8 cellular contexts compared by ENCODE assay signal in the genomic region with DNA sequence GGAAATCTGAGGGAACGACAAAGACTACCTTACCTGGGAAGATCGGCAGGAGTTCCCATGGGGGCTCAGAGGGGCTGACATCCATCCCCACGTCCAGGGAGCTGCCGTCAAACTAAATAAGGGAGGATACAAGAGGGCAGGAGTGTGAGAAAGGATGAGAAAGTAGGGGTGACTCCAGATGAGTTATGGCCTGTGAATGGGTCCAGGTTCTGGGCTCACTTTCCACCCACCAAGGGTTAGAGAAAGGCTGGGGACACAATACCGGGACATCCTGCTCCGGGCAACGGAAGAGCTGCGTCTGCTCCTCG. TPM values are rescaled to one million over a fixed set of nuclear protein-coding genes. Genes with fewer than 3 reads are reported as not detected.
DNase-seq lines count a peak whose midpoint lies in the region; ATAC-seq, FAIRE-seq and TF ChIP-seq lines count a peak whose summit lies in the region.

No MANE protein-coding gene starts in this region.

- TF ChIP-seq CTCF in H9 (conservative IDR thresholded peaks at IDR 0.05) (no peak), activated B cell treated with CpG ODN at 0.5 μM for 24 hours (IDR thresholded peaks at IDR 0.05) (no peak)

- no peak for DNase-seq in H9
- DNase-seq in activated B cell treated with CpG ODN at 0.5 μM for 24 hours = no peak
- no peak for DNase-seq in right cardiac atrium
- DNase-seq in HTR-8/SVneo (ENCODE audit: insufficient read length, low spot score) = no peak
- DNase-seq in activated gamma-delta T cell treated with Interleukin-2 at 50 U/mL for 16 hours = no peak

- no peak overlapping the region for H2AFZ ChIP-seq in H9 (ENCODE audit: low read length)

- H3K4me2 ChIP-seq in H9 (ENCODE audit: insufficient read depth, insufficient read length, low read length) = peak overlapping the region; percentile 93

- no peak overlapping the region for H2BK5ac ChIP-seq in H9 (ENCODE audit: insufficient read length, low read length)

- H2BK15ac ChIP-seq in H9 (ENCODE audit: low read depth, low read length) = no peak overlapping the region

- H3K27me3 Mint-ChIP-seq in H9 (ENCODE audit: low read depth) (no peaks in the 10 kb centered on the region; the same call in 1 of the 2 replicates), activated B cell treated with CpG ODN at 0.5 μM for 24 hours (no peaks in the 10 kb centered on the region)

- H3K9me3 ChIP-seq in H9 (ENCODE audit: control insufficient read depth, low read depth, low read length) = no peaks in the 10 kb centered on the region
- no peaks in the 10 kb centered on the region for H3K9me3 ChIP-seq in right cardiac atrium (ENCODE audit: control insufficient read depth, low read length)
- H3K9me3 ChIP-seq in skeletal muscle tissue (ENCODE audit: control insufficient read depth in 3 of 3, low read length in 3 of 3) = no peaks in the 10 kb centered on the region

- H3K36me3 ChIP-seq in skeletal muscle tissue (ENCODE audit: control insufficient read depth in 3 of 3, insufficient read depth in 3 of 3, low read length in 3 of 3) = peaks cover 24 to 28% (median 27%) of the 10 kb centered on the region in 3 donors

- H3K9ac ChIP-seq in H9 (ENCODE audit: extremely low read depth, insufficient read length, low read length) (peak overlapping the region; percentile 90), skeletal muscle tissue (ENCODE audit: low read depth in 1 of 3, low read length in 3 of 3) (peak overlapping the region; percentile 90 to 97 (median 97))

- H4K91ac ChIP-seq in H9 (ENCODE audit: insufficient read length, low read depth, low read length) = no peak overlapping the region

- H2AK5ac ChIP-seq in H9 (ENCODE audit: insufficient read length, low read length) = no peak overlapping the region

- H3K4me1 Mint-ChIP-seq in H9 (peaks cover 22 to 35% of the 10 kb centered on the region in 2 experiments), activated B cell treated with CpG ODN at 0.5 μM for 24 hours (peaks cover 53% of the 10 kb centered on the region)

- H2BK120ac ChIP-seq in H9 (ENCODE audit: low read depth, low read length, poor library complexity, severe bottlenecking) = no peak overlapping the region

- no peak overlapping the region for H3T11ph ChIP-seq in H9 (ENCODE audit: low read length)

- no CpG with 5 or more reads among the region's 9 CpGs for WGBS in H9 (ENCODE audit: extremely low coverage, insufficient read length, low lambda C conversion rate)
- WGBS in right cardiac atrium = 5% methylated on average over 9 of the region's 9 CpGs

- no peak for FAIRE-seq in HTR-8/SVneo (lab: Jason Lieb, UNC)

- POLR2A ChIA-PET in activated B cell treated with CpG ODN at 0.5 μM for 24 hours (lab: Charles Lee) = interaction anchor here (0.7 to 4.3 kb wide), 10 partner anchors 8 to 726 kb away, joined by 3 to 59 read pairs (median 4); partner anchors contain the start of genes AGPAT1, GPSM3, PBX2 and PSMB9

- no peak overlapping the region for H2BK20ac ChIP-seq in H9 (ENCODE audit: low read depth, low read length, poor library complexity, severe bottlenecking)

- no peak overlapping the region for H3K27ac ChIP-seq in H9 (ENCODE audit: insufficient read length, low read depth, low read length)
- peak overlapping the region; percentile 97 for H3K27ac ChIP-seq in right cardiac atrium (ENCODE audit: low read length)
- H3K27ac ChIP-seq in skeletal muscle tissue (ENCODE audit: low read depth, low read length) = peak overlapping the region; percentile 89

- no peak overlapping the region for H3K18ac ChIP-seq in H9 (ENCODE audit: insufficient read length, low read depth, low read length)

- peaks cover 3% of the 10 kb centered on the region for H3K23me2 ChIP-seq in H9 (ENCODE audit: insufficient read length, low read depth, low read length, poor library complexity, severe bottlenecking)

- H4K8ac ChIP-seq in H9 (replicated peaks; ENCODE audit: insufficient read length, low read depth, low read length) = no peak overlapping the region

- no peak overlapping the region for H3K4ac ChIP-seq in H9 (ENCODE audit: low read depth, low read length)

- peak overlapping the region; percentile 99 to 100 (median 100) for H3K27ac Mint-ChIP-seq in H9
- peak overlapping the region; percentile 95 for H3K27ac Mint-ChIP-seq in activated B cell treated with CpG ODN at 0.5 μM for 24 hours

- H3K36me3 Mint-ChIP-seq in H9 (ENCODE audit: insufficient read depth in 1 of 3, low read depth in 3 of 3) = peaks cover 11 to 35% (median 28%) of the 10 kb centered on the region in 3 experiments; a peak in 6 of 7 replicates
- peaks cover 52% of the 10 kb centered on the region for H3K36me3 Mint-ChIP-seq in activated B cell treated with CpG ODN at 0.5 μM for 24 hours (ENCODE audit: low read depth)

- no peak overlapping the region for H2BK12ac ChIP-seq in H9 (ENCODE audit: insufficient read length, low read depth, low read length)

- no peaks in the 10 kb centered on the region for H4K20me1 ChIP-seq in H9 (ENCODE audit: control insufficient read depth, insufficient read depth, insufficient read length)

- H3K79me1 ChIP-seq in H9 (ENCODE audit: insufficient read depth, low read depth, low read length, poor library complexity, severe bottlenecking) = no peaks in the 10 kb centered on the region

- H4K5ac ChIP-seq in H9 (ENCODE audit: insufficient read length, low read depth, low read length) = no peak overlapping the region

- H3K27me3 ChIP-seq in H9 (ENCODE audit: insufficient read depth, low read length) (no peaks in the 10 kb centered on the region), right cardiac atrium (ENCODE audit: control insufficient read depth, insufficient read depth) (no peaks in the 10 kb centered on the region), skeletal muscle tissue (ENCODE audit: control insufficient read depth in 3 of 3, insufficient read depth in 3 of 3, low read length in 3 of 3) (no peaks in the 10 kb centered on the region)

- ATAC-seq in activated B cell treated with CpG ODN at 0.5 μM for 24 hours (ENCODE audit: low read depth) = no peak
- ATAC-seq in right cardiac atrium = no peak
- ATAC-seq in GM18502 (IDR thresholded peaks at IDR 0.05; ENCODE audit: poor library complexity, unreplicated experiment) = no peak
- no peak for ATAC-seq in HG03097 (IDR thresholded peaks at IDR 0.05; ENCODE audit: low FRiP score, unreplicated experiment)

- no peaks in the 10 kb centered on the region for H3K9me3 Mint-ChIP-seq in H9
- H3K9me3 Mint-ChIP-seq in activated B cell treated with CpG ODN at 0.5 μM for 24 hours = no peaks in the 10 kb centered on the region

- CTCF ChIA-PET in activated B cell treated with CpG ODN at 0.5 μM for 24 hours (lab: Charles Lee) = interaction anchor here (4.3 kb wide), 1 partner anchor 9 kb away, joined by 28 read pairs; no protein-coding TSS in a partner anchor

- no peaks in the 10 kb centered on the region for H3K4me1 ChIP-seq in H9 (ENCODE audit: insufficient read depth, low read length)
- H3K4me1 ChIP-seq in right cardiac atrium (ENCODE audit: control insufficient read depth, insufficient read depth, low read length) = peaks cover 21% of the 10 kb centered on the region
- H3K4me1 ChIP-seq in skeletal muscle tissue (ENCODE audit: control insufficient read depth in 3 of 3, insufficient read depth in 3 of 3, low read length in 3 of 3) = peaks cover 24 to 31% (median 28%) of the 10 kb centered on the region in 3 donors

- intact Hi-C loops in activated B cell treated with CpG ODN at 0.5 μM for 24 hours (cut with micrococcal nuclease) = loop anchor here (5.0 kb wide), 2 partner anchors 460 to 1285 kb away; partner anchors contain the start of genes CSNK2B, LY6G5B and PHF1
- intact Hi-C loops in right cardiac atrium (cut with DNase I) = loop anchor here in 2 of 4 donors (5.0 to 10.0 kb wide), 2 partner anchors 47 to 70 kb away; partner anchors contain the start of genes AGPAT1 (in 1 of the 2) and RNF5 (in 1 of the 2)

- peak overlapping the region; percentile 22 for H3K14ac ChIP-seq in H9 (ENCODE audit: insufficient read depth, low read length)

- no peaks in the 10 kb centered on the region for H3K79me2 ChIP-seq in H9 (ENCODE audit: insufficient read depth, low read length)

- H3K4me3 Mint-ChIP-seq in H9 = peak overlapping the region; percentile 99
- peak overlapping the region; percentile 99 for H3K4me3 Mint-ChIP-seq in activated B cell treated with CpG ODN at 0.5 μM for 24 hours

- H3K56ac ChIP-seq in H9 (ENCODE audit: insufficient read length, low read depth, low read length) = no peak overlapping the region

- H3K23ac ChIP-seq in H9 (ENCODE audit: insufficient read length, low read depth, low read length) = no peak overlapping the region

- H3K4me3 ChIP-seq in right cardiac atrium (ENCODE audit: low read length) (peak overlapping the region; percentile 98), skeletal muscle tissue (ENCODE audit: low read length in 3 of 3) (peak overlapping the region; percentile 97 to 100 (median 99))

RNA-seq across cellular contexts. Expression of gene ATF6B, which starts 0.7 kb away (rescaled TPM):
- total RNA-seq in H9 (2021) (44.0 and 45.3 TPM in 2 replicates), activated B cell treated with CpG ODN at 0.5 μM for 24 hours (144 and 148 TPM in 2 replicates), right cardiac atrium (10 to 100 TPM; 35.2 to 44.9 (median 38.5) TPM), skeletal muscle tissue (14.1 TPM)
- polyA plus RNA-seq in right cardiac atrium = 29.2 TPM

RNA-seq across cellular contexts. Expression of gene FKBPL, which starts 2.7 kb away (rescaled TPM):
- 10.9 and 11.1 TPM in 2 replicates for total RNA-seq in H9 (2021)
- 4.1 and 4.4 TPM in 2 replicates for total RNA-seq in activated B cell treated with CpG ODN at 0.5 μM for 24 hours
- total RNA-seq in right cardiac atrium = 1 to 10 TPM; 2.9 to 3.6 (median 3.1) TPM
- 3.5 TPM for polyA plus RNA-seq in right cardiac atrium
- total RNA-seq in skeletal muscle tissue = 5.7 TPM

RNA-seq across cellular contexts. Expression of gene TNXB, which starts 18.2 kb away (rescaled TPM):
- total RNA-seq in H9 (2021) (5.0 and 5.2 TPM in 2 replicates), activated B cell treated with CpG ODN at 0.5 μM for 24 hours (5.9 and 12.4 TPM in 2 replicates), right cardiac atrium (100 to 1,000 TPM in 3 of 4 donors, 10 to 100 TPM in 1; 77.9 to 182 (median 115) TPM), skeletal muscle tissue (130 TPM)
- 99.0 TPM for polyA plus RNA-seq in right cardiac atrium

RNA-seq across cellular contexts. Expression of gene PRRT1, which starts 24.4 kb away (rescaled TPM):
- total RNA-seq in H9 (2021) = 1.8 and 1.9 TPM in 2 replicates
- total RNA-seq in activated B cell treated with CpG ODN at 0.5 μM for 24 hours = not detected in 2 replicates
- 1 to 10 TPM; 1.5 to 3.3 (median 1.8) TPM for total RNA-seq in right cardiac atrium
- polyA plus RNA-seq in right cardiac atrium = 2.6 TPM
- total RNA-seq in skeletal muscle tissue = not detected

RNA-seq across cellular contexts. Expression of gene PPT2, which starts 26.6 kb away (rescaled TPM):
- total RNA-seq in H9 (2021) (43.1 and 46.3 TPM in 2 replicates), activated B cell treated with CpG ODN at 0.5 μM for 24 hours (1.8 and 3.0 TPM in 2 replicates), right cardiac atrium (10 to 100 TPM; 26.1 to 30.5 (median 30.1) TPM), skeletal muscle tissue (31.3 TPM)
- 22.4 TPM for polyA plus RNA-seq in right cardiac atrium
